ENCODE assay signal across 30 cellular contexts in the genomic region with DNA sequence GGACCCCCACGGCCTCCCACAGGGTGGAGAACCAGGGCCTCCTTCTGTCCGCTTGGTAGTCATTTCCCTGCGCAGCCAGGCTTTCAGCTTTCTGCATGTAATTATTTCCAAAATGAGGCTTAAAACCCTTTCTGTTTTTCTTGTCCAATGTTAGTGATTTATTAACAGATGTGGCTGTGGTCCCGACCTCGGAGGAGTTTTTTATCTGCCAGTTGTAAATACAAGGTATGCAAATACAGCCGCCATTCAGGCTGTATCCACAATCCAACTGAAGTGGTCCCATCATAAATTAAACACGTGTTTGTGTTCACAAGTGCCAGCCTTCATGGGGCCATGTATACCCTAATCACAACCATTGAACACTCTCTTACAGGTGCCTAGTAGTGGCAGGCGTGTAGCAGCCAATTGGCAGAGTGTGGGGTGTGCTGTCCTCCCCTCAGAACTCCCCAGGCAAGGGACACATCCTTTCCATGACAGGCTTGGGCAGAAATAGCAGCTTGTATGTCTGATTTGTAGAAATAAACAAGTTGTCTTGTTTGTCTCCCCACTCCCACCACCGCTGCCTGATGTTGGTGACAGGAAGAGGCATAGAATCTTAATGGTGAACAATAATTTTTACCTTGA.
"Had no signal": no experiment of that assay in that cellular context is flagged by ENCODE, and none has a peak within 500 bp of the region (broad histone marks: within the 10 kb centered on the region; RNA-seq: fewer than 3 reads in every experiment).

No MANE protein-coding gene starts in this region.

- ATAC-seq: activated CD4-positive, CD25-positive, alpha-beta regulatory T cell treated with anti-CD3 and anti-CD28 coated beads, Interleukin-2, amount 50 U/mL, for 24 hours; activated CD8-positive, alpha-beta T cell treated with anti-CD3 and anti-CD28 coated beads for 36 hours; activated T-cell treated with anti-CD3 and anti-CD28 coated beads, Interleukin-2, amount 50 U/mL, for 4 hours; activated T-helper 17 cell treated with anti-CD3 and anti-CD28 coated beads, Interleukin-2, amount 50 U/mL, for 72 hours; body of pancreas; effector memory CD8-positive, alpha-beta T cell; foreskin keratinocyte; T-helper 17 cell had no signal

- H3K27me3 ChIP-seq: body of pancreas, foreskin keratinocyte had no signal

- FAIRE-seq: colon had no signal

- H3K4me3 ChIP-seq: body of pancreas, esophagus muscularis mucosa had no signal

- DNase-seq: activated B cell treated with CpG ODN at 0.5 μM for 24 hours; activated CD4-positive, alpha-beta T cell treated with anti-CD3 and anti-CD28 coated beads for 48 hours; activated CD4-positive, alpha-beta T cell treated with anti-CD3 and anti-CD28 coated beads, Interleukin-2, amount 50 U/mL, for 1 hour; activated CD4-positive, alpha-beta T cell treated with anti-CD3 and anti-CD28 coated beads, Interleukin-2, amount 50 U/mL, for 48 hours; activated CD8-positive, alpha-beta memory T cell treated with anti-CD3 and anti-CD28 coated beads for 24 hours; activated CD8-positive, alpha-beta T cell treated with anti-CD3 and anti-CD28 coated beads for 36 hours; activated effector memory CD4-positive, alpha-beta T cell treated with Interleukin-2 at 50 U/mL for 16 hours; activated gamma-delta T cell treated with Interleukin-2 at 50 U/mL for 16 hours; activated naive CD4-positive, alpha-beta T cell treated with anti-CD3 and anti-CD28 coated beads, Interleukin-2, amount 50 U/mL, for 16 hours; activated naive CD4-positive, alpha-beta T cell treated with Interleukin-2 at 50 U/mL for 16 hours; activated T-cell treated with anti-CD3 and anti-CD28 coated beads, Interleukin-2, amount 50 U/mL, for 4 hours; amygdala; aorta; body of pancreas; caudate nucleus; cortex of kidney; dermis blood vessel endothelial cell; effector CD4-positive, alpha-beta T cell; effector memory CD8-positive, alpha-beta T cell; erythroblast; foreskin keratinocyte; head of caudate nucleus; T-helper 1 cell; T-helper 17 cell; T1000; WERI-Rb-1 had no signal

- H3K27ac ChIP-seq: body of pancreas, esophagus muscularis mucosa, foreskin keratinocyte, WERI-Rb-1 had no signal

- H3K36me3 ChIP-seq: esophagus muscularis mucosa, WERI-Rb-1 had no signal

- H3K9me3 ChIP-seq: body of pancreas, esophagus muscularis mucosa had no signal

- H3K4me1 ChIP-seq: body of pancreas, esophagus muscularis mucosa, foreskin keratinocyte had no signal
